ENCODE assay signal across 8 cellular contexts in the genomic region with DNA sequence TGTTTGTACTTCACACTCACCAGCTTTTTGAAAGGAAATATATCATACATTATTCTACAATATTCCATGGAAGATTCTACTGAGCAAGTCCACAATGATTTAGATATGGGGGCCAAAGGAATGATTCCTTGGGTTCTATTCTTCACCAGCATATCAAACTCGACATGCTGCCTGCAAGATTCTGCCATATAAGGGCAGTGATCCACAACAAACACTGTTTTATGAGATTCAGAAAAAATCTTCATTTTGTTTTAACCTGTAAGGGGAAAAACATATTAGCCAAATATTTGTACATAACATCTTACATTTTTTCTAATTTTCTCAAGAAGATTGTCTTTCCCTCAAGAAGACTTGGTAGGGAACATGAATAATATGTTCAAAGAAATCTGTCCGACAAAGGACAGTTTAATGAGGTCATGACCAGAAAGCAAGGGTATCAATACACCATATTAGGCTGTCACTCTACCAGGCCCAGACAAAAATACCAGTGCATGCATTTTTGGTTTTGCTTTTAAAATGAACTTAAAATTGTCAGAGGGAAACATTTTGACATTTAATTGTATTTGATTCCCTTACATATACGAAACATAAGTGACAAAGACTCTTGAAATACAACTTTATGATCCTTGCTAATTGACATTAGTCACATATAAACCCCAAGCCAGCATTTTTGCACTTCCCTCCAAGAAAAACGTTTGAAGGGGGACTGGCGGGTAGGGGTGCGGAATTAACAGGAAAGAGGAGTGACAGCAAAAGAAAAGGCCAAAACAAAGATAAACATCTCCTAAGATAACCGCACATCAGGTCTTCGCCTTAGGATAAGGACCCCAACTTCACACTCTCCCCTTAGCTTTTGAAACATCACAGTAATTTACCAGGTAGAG. TPM values are rescaled to one million over a fixed set of nuclear protein-coding genes. Genes with fewer than 3 reads are reported as not detected.
DNase-seq lines count a peak whose midpoint lies in the region; ATAC-seq and TF ChIP-seq lines count a peak whose summit lies in the region.

No MANE protein-coding gene starts in this region.

- ATAC-seq in left lung (no peak), GM21367 (IDR thresholded peaks at IDR 0.05; ENCODE audit: unreplicated experiment) (no peak), GM19328 (IDR thresholded peaks at IDR 0.05; ENCODE audit: unreplicated experiment) (no peak), HG03135 (IDR thresholded peaks at IDR 0.05; ENCODE audit: unreplicated experiment) (no peak)

- no peaks in the 10 kb centered on the region for H3K27me3 Mint-ChIP-seq in activated naive CD8-positive, alpha-beta T cell treated with anti-CD3 and anti-CD28 coated beads for 36 hours

- peaks cover 49% of the 10 kb centered on the region for H3K4me1 Mint-ChIP-seq in activated naive CD8-positive, alpha-beta T cell treated with anti-CD3 and anti-CD28 coated beads for 36 hours

- 6 to 10% methylated on average over 8 of the region's 8 CpGs for WGBS in tibial nerve, 2 donors

- H3K4me1 ChIP-seq in left lung (peaks cover 20 to 48% of the 10 kb centered on the region in 2 donors), tibial nerve (peaks cover 0 to 52% (median 30%) of the 10 kb centered on the region in 4 donors)

- no peak for TF ChIP-seq POLR2A in tibial nerve (IDR thresholded peaks at IDR 0.05)

- H3K27ac ChIP-seq in left lung (peak overlapping the region; percentile 95 to 96), tibial nerve (peak overlapping the region; percentile 89 to 98 (median 97))

- TF ChIP-seq EP300 in tibial nerve (IDR thresholded peaks at IDR 0.05) = no peak

- H3K27me3 ChIP-seq in left lung (no peaks in the 10 kb centered on the region), tibial nerve (no peaks in the 10 kb centered on the region)

- peak overlapping the region; percentile 99 for H3K27ac Mint-ChIP-seq in activated naive CD8-positive, alpha-beta T cell treated with anti-CD3 and anti-CD28 coated beads for 36 hours

- DNase-seq in AG09309 (ENCODE audit: low read depth) (no peak), HFF-Myc (ENCODE audit: extremely low read depth, low read depth) (no peak), left lung (no peak), tibial nerve (ENCODE audit: low spot score in 2 of 2) (no peak)
- DNase-seq in activated naive CD8-positive, alpha-beta T cell treated with anti-CD3 and anti-CD28 coated beads for 36 hours = no peak

- no peaks in the 10 kb centered on the region for H3K9me3 Mint-ChIP-seq in activated naive CD8-positive, alpha-beta T cell treated with anti-CD3 and anti-CD28 coated beads for 36 hours

- H3K36me3 ChIP-seq in left lung (no peaks in the 10 kb centered on the region), tibial nerve (peaks cover 0 to 7% (median 0%) of the 10 kb centered on the region in 3 donors)

- TF ChIP-seq CTCF in AG09309 (IDR thresholded peaks at IDR 0.05; ENCODE audit: control insufficient read depth, insufficient read depth, low read depth, low read length, missing control alignments) (no peak), HFF-Myc (IDR thresholded peaks at IDR 0.05; ENCODE audit: low read depth, low read length, missing control alignments) (no peak), left lung (IDR thresholded peaks at IDR 0.05) (no peak), tibial nerve (IDR thresholded peaks at IDR 0.05) (no peak)

- H3K4me3 ChIP-seq in AG09309 (ENCODE audit: control insufficient read depth, low read depth, low read length) (peak overlapping the region; percentile 91), HFF-Myc (replicated peaks; ENCODE audit: low read depth, low read length) (peak overlapping the region; percentile 67), left lung (peak overlapping the region; percentile 79 to 87), tibial nerve (peak overlapping the region; percentile 71 to 96 (median 84))

- intact Hi-C loops in left lung (cut with DNase I) = no loop called here

- no peaks in the 10 kb centered on the region for H3K9me3 ChIP-seq in left lung
- H3K9me3 ChIP-seq in tibial nerve = no peaks in the 10 kb centered on the region

- H3K36me3 Mint-ChIP-seq in activated naive CD8-positive, alpha-beta T cell treated with anti-CD3 and anti-CD28 coated beads for 36 hours = peaks cover 37% of the 10 kb centered on the region

- H3K4me3 Mint-ChIP-seq in activated naive CD8-positive, alpha-beta T cell treated with anti-CD3 and anti-CD28 coated beads for 36 hours = peak overlapping the region; percentile 97

RNA-seq across cellular contexts. Expression of a gene that starts 1.0 kb away (rescaled TPM):
- total RNA-seq in activated naive CD8-positive, alpha-beta T cell treated with anti-CD3 and anti-CD28 coated beads for 36 hours = 10 to 100 TPM; 82.7 to 86.9 TPM
- total RNA-seq in left lung (10 to 100 TPM; 17.1 to 22.1 TPM), tibial nerve (10 to 100 TPM; 12.4 to 31.5 (median 19.5) TPM)

RNA-seq across cellular contexts. Expression of a gene that starts 1.5 kb away (rescaled TPM):
- 10 to 100 TPM; 49.8 to 53.5 TPM for total RNA-seq in activated naive CD8-positive, alpha-beta T cell treated with anti-CD3 and anti-CD28 coated beads for 36 hours
- 10 to 100 TPM; 44.0 to 53.5 TPM for total RNA-seq in left lung
- total RNA-seq in tibial nerve = 100 to 1,000 TPM; 106 to 142 (median 129) TPM
